1 cellular context compared by ENCODE assay signal in genomic region chr17:62859146-62859545, GRCh38.
TF ChIP-seq lines count a peak whose summit lies in the region.

No MANE protein-coding gene starts in this region.

TF ChIP-seq in IMR-90, 13 proteins besides CTCF, POLR2A, EP300 and RAD21 (continued from another document):
- TF ChIP-seq, protein P1, sequence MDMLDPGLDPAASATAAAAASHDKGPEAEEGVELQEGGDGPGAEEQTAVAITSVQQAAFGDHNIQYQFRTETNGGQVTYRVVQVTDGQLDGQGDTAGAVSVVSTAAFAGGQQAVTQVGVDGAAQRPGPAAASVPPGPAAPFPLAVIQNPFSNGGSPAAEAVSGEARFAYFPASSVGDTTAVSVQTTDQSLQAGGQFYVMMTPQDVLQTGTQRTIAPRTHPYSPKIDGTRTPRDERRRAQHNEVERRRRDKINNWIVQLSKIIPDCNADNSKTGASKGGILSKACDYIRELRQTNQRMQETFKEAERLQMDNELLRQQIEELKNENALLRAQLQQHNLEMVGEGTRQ (IDR thresholded peaks at IDR 0.05; ENCODE audit: low read depth, low read length), result no peak
- TF ChIP-seq SMC3 (IDR thresholded peaks at IDR 0.05; ENCODE audit: low read depth, low read length) (no peak), NFE2L2 (IDR thresholded peaks at IDR 0.05; ENCODE audit: low read depth, low read length) (no peak), RCOR1 (IDR thresholded peaks at IDR 0.05; ENCODE audit: insufficient replicate concordance, low read length) (no peak), BHLHE40 (IDR thresholded peaks at IDR 0.05; ENCODE audit: low read depth, low read length) (no peak), MXI1 (IDR thresholded peaks at IDR 0.05; ENCODE audit: borderline replicate concordance, low read depth, low read length) (no peak), MAFK (IDR thresholded peaks at IDR 0.05; ENCODE audit: low read depth, low read length) (no peak)
- TF ChIP-seq, protein P2, sequence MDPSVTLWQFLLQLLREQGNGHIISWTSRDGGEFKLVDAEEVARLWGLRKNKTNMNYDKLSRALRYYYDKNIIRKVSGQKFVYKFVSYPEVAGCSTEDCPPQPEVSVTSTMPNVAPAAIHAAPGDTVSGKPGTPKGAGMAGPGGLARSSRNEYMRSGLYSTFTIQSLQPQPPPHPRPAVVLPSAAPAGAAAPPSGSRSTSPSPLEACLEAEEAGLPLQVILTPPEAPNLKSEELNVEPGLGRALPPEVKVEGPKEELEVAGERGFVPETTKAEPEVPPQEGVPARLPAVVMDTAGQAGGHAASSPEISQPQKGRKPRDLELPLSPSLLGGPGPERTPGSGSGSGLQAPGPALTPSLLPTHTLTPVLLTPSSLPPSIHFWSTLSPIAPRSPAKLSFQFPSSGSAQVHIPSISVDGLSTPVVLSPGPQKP (IDR thresholded peaks at IDR 0.05; ENCODE audit: borderline replicate concordance, low read depth, low read length), result no peak
